8 cellular contexts compared by ENCODE assay signal in the genomic region with DNA sequence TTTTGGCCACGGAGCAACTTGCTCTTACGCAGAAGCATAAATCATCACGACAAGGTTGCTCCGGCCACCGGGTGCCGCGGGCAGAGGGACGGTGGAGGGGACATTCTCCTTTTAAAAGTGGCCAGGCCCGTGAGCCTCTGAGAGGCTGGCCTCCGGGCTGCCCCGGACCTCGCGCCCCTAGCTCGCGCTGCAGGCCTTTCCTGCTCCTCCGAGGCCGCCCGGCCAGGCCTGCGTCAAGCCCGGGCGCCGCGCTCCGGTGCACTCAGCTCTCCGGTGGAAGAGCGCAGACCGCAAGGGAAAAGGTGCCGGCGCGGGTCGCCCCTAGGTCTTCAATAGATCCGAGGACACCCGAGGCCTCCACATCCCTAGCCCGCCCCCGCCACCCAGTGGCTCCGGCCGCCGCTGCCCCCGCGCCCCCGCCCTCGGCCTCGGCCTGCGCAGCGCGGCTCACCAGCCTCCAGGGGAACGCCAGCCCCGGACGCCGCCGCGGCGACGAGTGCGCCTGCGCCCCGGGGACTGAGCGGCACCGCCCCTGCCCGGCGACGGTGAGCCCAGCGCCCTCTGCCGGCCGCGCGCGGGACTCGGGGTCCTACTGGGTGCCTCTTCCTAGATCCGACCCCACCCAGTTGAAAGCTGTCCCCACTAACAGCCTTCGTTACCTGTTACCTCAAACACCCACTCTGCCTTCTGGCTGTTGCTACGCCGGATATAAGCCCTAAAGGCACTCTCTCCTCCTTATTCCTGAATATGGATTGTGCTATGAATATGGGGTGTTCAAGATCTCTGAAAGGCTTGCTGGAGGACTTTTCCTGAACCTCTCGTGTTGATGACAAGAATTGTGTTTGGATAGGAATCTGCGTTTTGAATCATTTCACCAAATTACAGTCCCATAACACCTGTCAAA. TPM values are rescaled to one million over a fixed set of nuclear protein-coding genes. Genes with fewer than 3 reads are reported as not detected.
DNase-seq lines count a peak whose midpoint lies in the region; ATAC-seq and TF ChIP-seq lines count a peak whose summit lies in the region.

A gene (minus strand): TSS at position 500 of the 904 bp plus-strand sequence. CDS start 10,671 bp downstream, outside the sequence.

- ATAC-seq in foreskin keratinocyte = peak; percentile 98

- peak within 1 kb of the TSS; percentile 66 for H3K4me3 ChIP-seq in neuron (ENCODE audit: low read length)
- H3K4me3 ChIP-seq in subcutaneous abdominal adipose tissue (ENCODE audit: low read depth in 1 of 5, low read length in 5 of 5) = peak within 1 kb of the TSS; percentile 75 to 85 (median 76)

- peak within 1 kb of the TSS; percentile 29 for H3K27ac ChIP-seq in foreskin keratinocyte
- H3K27ac ChIP-seq in subcutaneous abdominal adipose tissue (ENCODE audit: low read depth, low read length) = peak within 1 kb of the TSS; percentile 74

- TF ChIP-seq CTCF in foreskin keratinocyte (conservative IDR thresholded peaks at IDR 0.05) = peak; percentile 97

- H2AFZ ChIP-seq in neuron (ENCODE audit: low read depth, low read length) = peak within 1 kb of the TSS; percentile 69

- H3K27me3 ChIP-seq in foreskin keratinocyte = peaks cover 25% of the 10 kb centered on the region
- no peaks in the 10 kb centered on the region for H3K27me3 ChIP-seq in neuron (ENCODE audit: insufficient read depth, low read length)
- peaks cover 0 to 3% (median 0%) of the 10 kb centered on the region in 5 donors for H3K27me3 ChIP-seq in subcutaneous abdominal adipose tissue (ENCODE audit: control insufficient read depth in 5 of 5, insufficient read depth in 4 of 5, low read length in 5 of 5)

- DNase-seq in GOT3 (lab: John Stamatoyannopoulos, UW) = peak; percentile 80
- DNase-seq in LoVo (ENCODE audit: low spot score) = peak; percentile 93
- DNase-seq in activated gamma-delta T cell treated with anti-CD3 and anti-CD28 coated beads, Interleukin-2, amount 50 U/mL, for 16 hours (ENCODE audit: low read depth) = peak; percentile 90
- peak in 1 of 2 donors; percentile 61 for DNase-seq in foreskin keratinocyte

- H3K36me3 ChIP-seq in ES-I3 (ENCODE audit: insufficient read depth, low read length) (no peaks in the 10 kb centered on the region), neuron (ENCODE audit: insufficient read depth, low read length) (no peaks in the 10 kb centered on the region), subcutaneous abdominal adipose tissue (ENCODE audit: control insufficient read depth in 5 of 5, insufficient read depth in 5 of 5, low read length in 5 of 5) (no peaks in the 10 kb centered on the region)

- 0 out of 2 replicates have a peak, but pooled peaks have one; percentile 37 for TF ChIP-seq POLR2A in Raji (IDR thresholded peaks at IDR 0.05; ENCODE audit: insufficient read depth, low read depth, low read length)

- H3K9me3 ChIP-seq in ES-I3 (ENCODE audit: control insufficient read depth, insufficient read depth, low read length) (no peaks in the 10 kb centered on the region), neuron (ENCODE audit: low read length) (no peaks in the 10 kb centered on the region), subcutaneous abdominal adipose tissue (ENCODE audit: control insufficient read depth in 5 of 5, low read length in 5 of 5) (no peaks in the 10 kb centered on the region)

- H3K4me1 ChIP-seq in ES-I3 (ENCODE audit: insufficient read depth, low read length) (peaks cover 51% of the 10 kb centered on the region), foreskin keratinocyte (peaks cover 5% of the 10 kb centered on the region), neuron (ENCODE audit: insufficient read depth, low read length) (peaks cover 43% of the 10 kb centered on the region), subcutaneous abdominal adipose tissue (ENCODE audit: control insufficient read depth in 5 of 5, insufficient read depth in 5 of 5, low read length in 5 of 5) (peaks cover 0 to 29% (median 20%) of the 10 kb centered on the region in 5 donors)

- peak within 1 kb of the TSS; percentile 59 for H3K9ac ChIP-seq in ES-I3 (ENCODE audit: low read depth, low read length)
- H3K9ac ChIP-seq in subcutaneous abdominal adipose tissue (ENCODE audit: low read length in 5 of 5) = peak within 1 kb of the TSS; percentile 59 to 84 (median 83)

RNA-seq across cellular contexts. Expression of the gene that starts here (rescaled TPM):
- 1.6 and 2.1 TPM in 2 replicates for total RNA-seq in foreskin keratinocyte
- 2.0 and 3.0 TPM in 2 replicates for polyA plus RNA-seq in foreskin keratinocyte
